Comparison of ENCODE assay signal across 28 cellular contexts in genomic region chr13:30849611-30850010, GRCh38. TPM values are rescaled to one million over a fixed set of nuclear protein-coding genes. Genes with fewer than 3 reads are reported as not detected.
"Had no signal": no experiment of that assay in that cellular context is flagged by ENCODE, and none has a peak within 500 bp of the region (broad histone marks: within the 10 kb centered on the region; RNA-seq: fewer than 3 reads in every experiment).

No MANE protein-coding gene starts in this region.

- DNase-seq: effector CD8-positive, alpha-beta T cell; effector memory CD8-positive, alpha-beta T cell; endodermal cell; erythroblast; esophagus squamous epithelium; foreskin fibroblast; foreskin melanocyte; gastrocnemius medialis; glutamatergic neuron; head of caudate nucleus; heart right ventricle; hippocampal formation; left cardiac atrium; left lung; left ventricle myocardium superior; lower lobe of right lung; mesendoderm; midbrain; naive thymus-derived CD4-positive, alpha-beta T cell had no signal

- ATAC-seq: effector memory CD8-positive, alpha-beta T cell; esophagus mucosa; gastrocnemius medialis; heart right ventricle; left cardiac atrium; left lung; left ventricle myocardium superior; lower lobe of right lung; naive thymus-derived CD4-positive, alpha-beta T cell had no signal

- H3K36me3 Mint-ChIP-seq: naive thymus-derived CD4-positive, alpha-beta T cell had no signal

- H3K4me3 ChIP-seq: coronary artery, esophagus squamous epithelium, gastrocnemius medialis, heart right ventricle, left lung, lower lobe of right lung had no signal

- FAIRE-seq: colon, endometrium, islet of Langerhans, keratinocyte had no signal

- H3K9me3 Mint-ChIP-seq: dendritic cell treated with granulocyte-macrophage colony-stimulating factor and Interleukin-4, amounts not matched to agents 40 ng/mL and 50 ng/mL, for 4 days; effector memory CD8-positive, alpha-beta T cell had no signal

- H3K36me3 ChIP-seq: esophagus squamous epithelium, gastrocnemius medialis, heart right ventricle, left lung, lower lobe of right lung had no signal

- H3K27ac ChIP-seq: coronary artery, epithelial cell of prostate, esophagus squamous epithelium, gastrocnemius medialis, lower lobe of right lung had no signal

- H3K4me1 ChIP-seq: gastrocnemius medialis, left lung, lower lobe of right lung had no signal

- H3K27ac Mint-ChIP-seq: dendritic cell treated with granulocyte-macrophage colony-stimulating factor and Interleukin-4, amounts not matched to agents 40 ng/mL and 50 ng/mL, for 4 days; effector memory CD8-positive, alpha-beta T cell; endodermal cell had no signal

- H3K27me3 ChIP-seq: esophagus squamous epithelium, gastrocnemius medialis, left lung had no signal

- H3K4me3 Mint-ChIP-seq: dendritic cell treated with granulocyte-macrophage colony-stimulating factor and Interleukin-4, amounts not matched to agents 40 ng/mL and 50 ng/mL, for 4 days; effector memory CD8-positive, alpha-beta T cell; endodermal cell; naive thymus-derived CD4-positive, alpha-beta T cell had no signal

- H3K9me3 ChIP-seq: esophagus squamous epithelium, gastrocnemius medialis, left lung, lower lobe of right lung had no signal

RNA-seq across cellular contexts. Expression of gene MEDAG, which starts 56.5 kb away (rescaled TPM):
- total RNA-seq: mononuclear cell had no signal
